Comparison of ENCODE assay signal across 23 cellular contexts in genomic region chr2:128452536-128453530, GRCh38.
DNase-seq lines count a peak whose midpoint lies in the region; ATAC-seq and TF ChIP-seq lines count a peak whose summit lies in the region.
"Had no signal": no experiment of that assay in that cellular context is flagged by ENCODE, and none has a peak within 500 bp of the region (broad histone marks: within the 10 kb centered on the region; RNA-seq: fewer than 3 reads in every experiment).

No MANE protein-coding gene starts in this region.

- no peak overlapping the region for H3K14ac ChIP-seq in H9 (ENCODE audit: insufficient read depth, low read length)

- TF ChIP-seq CTCF in H9 (conservative IDR thresholded peaks at IDR 0.05) (no peak), lung (IDR thresholded peaks at IDR 0.05; ENCODE audit: control extremely low read depth, extremely low read depth) (no peak)

- no peak overlapping the region for H3K4me3 ChIP-seq in lung
- H3K4me3 ChIP-seq: GM12878, spleen had no signal

- H2BK12ac ChIP-seq in H9 (ENCODE audit: insufficient read length, low read depth, low read length): no peak overlapping the region

- H3K27ac Mint-ChIP-seq in H9: no peak overlapping the region
- H3K27ac Mint-ChIP-seq: activated CD4-positive, alpha-beta T cell treated with anti-CD3 and anti-CD28 coated beads, Interleukin-2, amount 10 ng/mL, durations not matched to agents 24 days and 14 days had no signal

- H3K27me3 Mint-ChIP-seq in H9 (ENCODE audit: low read depth): peaks cover 11% of the 10 kb centered on the region

- no peak overlapping the region for H2BK5ac ChIP-seq in H9 (ENCODE audit: insufficient read length, low read length)

- no peak overlapping the region for H3K4me2 ChIP-seq in H9 (ENCODE audit: insufficient read depth, insufficient read length, low read length)

- H4K20me1 ChIP-seq in H9 (ENCODE audit: control insufficient read depth, insufficient read depth, insufficient read length): no peaks in the 10 kb centered on the region

- no peaks in the 10 kb centered on the region for H3K23me2 ChIP-seq in H9 (ENCODE audit: insufficient read length, low read depth, low read length, poor library complexity, severe bottlenecking)

- H2BK15ac ChIP-seq in H9 (ENCODE audit: low read depth, low read length): no peak overlapping the region

- WGBS in H9 (ENCODE audit: extremely low coverage, insufficient read length, low lambda C conversion rate): no CpG with 5 or more reads among the region's 20 CpGs
- 93 to 97% methylated on average over 20 of the region's 20 CpGs for WGBS in lung, 2 donors

- H4K8ac ChIP-seq in H9 (replicated peaks; ENCODE audit: insufficient read length, low read depth, low read length): no peak overlapping the region

- no peak overlapping the region for H4K5ac ChIP-seq in H9 (ENCODE audit: insufficient read length, low read depth, low read length)

- ATAC-seq in lung (ENCODE audit: insufficient read depth, low FRiP score) (no peak), HG02884 (IDR thresholded peaks at IDR 0.05; ENCODE audit: unreplicated experiment) (no peak)
- ATAC-seq: GM12878 had no signal

- no peak overlapping the region for H3K18ac ChIP-seq in H9 (ENCODE audit: insufficient read length, low read depth, low read length)

- no peaks in the 10 kb centered on the region for H3K79me1 ChIP-seq in H9 (ENCODE audit: insufficient read depth, low read depth, low read length, poor library complexity, severe bottlenecking)

- no peak overlapping the region for H4K91ac ChIP-seq in H9 (ENCODE audit: insufficient read length, low read depth, low read length)

- H3K36me3 ChIP-seq in lung (ENCODE audit: control insufficient read depth in 2 of 2, insufficient read depth in 2 of 2, low read length in 2 of 2): no peaks in the 10 kb centered on the region
- H3K36me3 ChIP-seq: spleen had no signal

- H3K27me3 ChIP-seq in H9 (ENCODE audit: insufficient read depth, low read length) (no peaks in the 10 kb centered on the region), lung (ENCODE audit: control insufficient read depth, insufficient read depth) (no peaks in the 10 kb centered on the region)

- peaks cover 10 to 16% of the 10 kb centered on the region in 2 experiments; a peak in 4 of 5 replicates for H3K9me3 Mint-ChIP-seq in H9
- H3K9me3 Mint-ChIP-seq: activated CD4-positive, alpha-beta T cell treated with anti-CD3 and anti-CD28 coated beads, Interleukin-2, amount 10 ng/mL, durations not matched to agents 24 days and 14 days; T-helper 2 cell treated with Interferon-gamma antibody and Interleukin-4, amounts not matched to agents 5 μg/mL and 100 μg/mL, for 36 hours had no signal

- no peak overlapping the region for H3K4me3 Mint-ChIP-seq in H9
- H3K4me3 Mint-ChIP-seq: activated CD4-positive, alpha-beta T cell treated with anti-CD3 and anti-CD28 coated beads, Interleukin-2, amount 10 ng/mL, durations not matched to agents 24 days and 14 days; T-helper 2 cell treated with Interferon-gamma antibody and Interleukin-4, amounts not matched to agents 5 μg/mL and 100 μg/mL, for 36 hours had no signal

- H3K9me3 ChIP-seq in H9 (ENCODE audit: control insufficient read depth, low read depth, low read length) (no peaks in the 10 kb centered on the region), lung (ENCODE audit: control insufficient read depth in 2 of 2, insufficient read depth in 1 of 2, low read length in 1 of 2) (no peaks in the 10 kb centered on the region)
- H3K9me3 ChIP-seq: spleen had no signal

- H3K4me1 ChIP-seq in H9 (ENCODE audit: insufficient read depth, low read length): no peaks in the 10 kb centered on the region
- no peaks in the 10 kb centered on the region for H3K4me1 ChIP-seq in lung (ENCODE audit: control insufficient read depth in 2 of 2, insufficient read depth in 2 of 2, low read length in 2 of 2)

- peaks cover 0 to 3% of the 10 kb centered on the region in 2 experiments; a peak in 2 of 4 replicates for H3K4me1 Mint-ChIP-seq in H9
- H3K4me1 Mint-ChIP-seq: activated CD4-positive, alpha-beta T cell treated with anti-CD3 and anti-CD28 coated beads, Interleukin-2, amount 10 ng/mL, durations not matched to agents 24 days and 14 days had no signal

- no peak overlapping the region for H2AK5ac ChIP-seq in H9 (ENCODE audit: insufficient read length, low read length)

- no peak overlapping the region for H3K56ac ChIP-seq in H9 (ENCODE audit: insufficient read length, low read depth, low read length)

- DNase-seq in H9: peak; percentile 14
- DNase-seq in activated CD8-positive, alpha-beta memory T cell treated with anti-CD3 and anti-CD28 coated beads, Interleukin-2, amount 50 U/mL, for 4 hours: peak; percentile 4
- DNase-seq in lung (ENCODE audit: low spot score): peak; percentile 17
- peak; percentile 13 for DNase-seq in stimulated activated CD8-positive, alpha-beta memory T cell treated with anti-CD3 and anti-CD28 coated beads, Interleukin-4, amount 100 ng/mL, for 48 hours
- DNase-seq in activated T-cell treated with anti-CD3 and anti-CD28 coated beads, Interleukin-2, amount 50 U/mL, for 48 hours: no peak
- no peak for DNase-seq in glomerular visceral epithelial cell (ENCODE audit: extremely low spot score)
- no peak for DNase-seq in inferior parietal cortex (ENCODE audit: extremely low spot score)
- DNase-seq: activated CD4-positive, alpha-beta T cell treated with anti-CD3 and anti-CD28 coated beads, Interleukin-2, amount 10 ng/mL, durations not matched to agents 24 days and 14 days; activated gamma-delta T cell treated with Interleukin-2 at 50 U/mL for 16 hours; amniotic stem cell; C1 segment of cervical spinal cord; HCEC 1CT; IMR-90; kidney glomerular epithelial cell; NCI-H2029 treated with DMSO at 0.1 percent for 48 hours; NCI-H345; retina; spleen; stimulated activated CD4-positive, alpha-beta T cell treated with anti-CD3 and anti-CD28 coated beads, Interleukin-2, amount 100 ng/mL, for 48 hours; stimulated activated naive CD4-positive, alpha-beta T cell had no signal

- no peak overlapping the region for H2BK120ac ChIP-seq in H9 (ENCODE audit: low read depth, low read length, poor library complexity, severe bottlenecking)

- no peaks in the 10 kb centered on the region for H3K79me2 ChIP-seq in H9 (ENCODE audit: insufficient read depth, low read length)

- no peak overlapping the region for H2BK20ac ChIP-seq in H9 (ENCODE audit: low read depth, low read length, poor library complexity, severe bottlenecking)

- H2AFZ ChIP-seq in H9 (ENCODE audit: low read length): no peak overlapping the region

- H3T11ph ChIP-seq in H9 (ENCODE audit: low read length): no peak overlapping the region

- H3K9ac ChIP-seq in H9 (ENCODE audit: extremely low read depth, insufficient read length, low read length): no peak overlapping the region

- no peak overlapping the region for H3K23ac ChIP-seq in H9 (ENCODE audit: insufficient read length, low read depth, low read length)

- no peak overlapping the region for H3K4ac ChIP-seq in H9 (ENCODE audit: low read depth, low read length)

- H3K27ac ChIP-seq in H9 (ENCODE audit: insufficient read length, low read depth, low read length) (no peak overlapping the region), lung (ENCODE audit: low read depth in 1 of 2, low read length in 1 of 2) (no peak overlapping the region)
- H3K27ac ChIP-seq: spleen had no signal

- H3K36me3 Mint-ChIP-seq in H9 (ENCODE audit: insufficient read depth in 1 of 3, low read depth in 3 of 3): peaks cover 0 to 10% (median 0%) of the 10 kb centered on the region in 3 experiments; a peak in 2 of 7 replicates

Comparison
In these comparisons a context has a peak if more than half of its experiments do, and no peak if none do; other contexts are left out.
1. DNase-seq: peak in H9 (single experiment), activated CD8-positive, alpha-beta memory T cell treated with anti-CD3 and anti-CD28 coated beads, Interleukin-2, amount 50 U/mL, for 4 hours (single experiment), lung (single experiment) and stimulated activated CD8-positive, alpha-beta memory T cell treated with anti-CD3 and anti-CD28 coated beads, Interleukin-4, amount 100 ng/mL, for 48 hours (single experiment); none in activated T-cell treated with anti-CD3 and anti-CD28 coated beads, Interleukin-2, amount 50 U/mL, for 48 hours (0 of 2), glomerular visceral epithelial cell (single experiment) and inferior parietal cortex (single experiment).